ENCODE assay signal across 8 cellular contexts in genomic region chr17:40343126-40344119, GRCh38. TPM values are rescaled to one million over a fixed set of nuclear protein-coding genes. Genes with fewer than 3 reads are reported as not detected.
DNase-seq lines count a peak whose midpoint lies in the region; ATAC-seq and TF ChIP-seq lines count a peak whose summit lies in the region.

No MANE protein-coding gene starts in this region.

- peaks cover 74 to 88% (median 86%) of the 10 kb centered on the region in 4 donors for H3K4me1 ChIP-seq in stomach

- TF ChIP-seq EP300 in stomach (IDR thresholded peaks at IDR 0.05) = no peak

- H3K36me3 ChIP-seq in kidney epithelial cell (ENCODE audit: control insufficient read depth, insufficient read depth, low read length) (peaks cover 4% of the 10 kb centered on the region), stomach (peaks cover 0 to 3% (median 1%) of the 10 kb centered on the region in 4 donors)

- H3K27me3 ChIP-seq in kidney epithelial cell (ENCODE audit: control insufficient read depth, insufficient read depth, low read length) (no peaks in the 10 kb centered on the region), stomach (no peaks in the 10 kb centered on the region)

- intact Hi-C loops in stomach (cut with DNase I; ENCODE audit: low total_unique reads) = no loop called here

- TF ChIP-seq POLR2A in stomach (IDR thresholded peaks at IDR 0.05) = no peak

- no peak for TF ChIP-seq CTCF in kidney epithelial cell (IDR thresholded peaks at IDR 0.05; ENCODE audit: insufficient read depth, low read length, poor library complexity, severe bottlenecking)
- no peak for TF ChIP-seq CTCF in stomach (IDR thresholded peaks at IDR 0.05)

- H3K9me3 ChIP-seq in stomach = no peaks in the 10 kb centered on the region

- WGBS in adipose tissue, 3 donors = 20 to 39% (median 22%) methylated on average over 15 of the region's 15 CpGs
- WGBS in stomach, 5 donors = 19 to 40% (median 28%) methylated on average over 10 to 15 of the region's 15 CpGs

- peak overlapping the region; percentile 80 for H3K4me3 ChIP-seq in kidney epithelial cell (ENCODE audit: low read depth, low read length)
- peak overlapping the region; percentile 68 to 83 (median 78) for H3K4me3 ChIP-seq in stomach

- H3K27ac ChIP-seq in adipose tissue (ENCODE audit: low read depth, low read length) (peak overlapping the region; percentile 83), stomach (peak overlapping the region; percentile 88 to 98 (median 89))

- DNase-seq in NCI-H510A (lab: John Stamatoyannopoulos, UW) (peak; percentile 32), NCI-H510A treated with DMSO at 0.1 percent for 48 hours (lab: John Stamatoyannopoulos, UW) (no peak), kidney epithelial cell (ENCODE audit: low read depth) (no peak), stomach (no peak), inferior parietal cortex (ENCODE audit: extremely low spot score) (no peak), activated gamma-delta T cell treated with Interleukin-2 at 50 U/mL for 16 hours (no peak)

- ATAC-seq in HG02798 (IDR thresholded peaks at IDR 0.05; ENCODE audit: poor library complexity, unreplicated experiment) = no peak

RNA-seq across cellular contexts. Expression of gene GJD3, which starts 21.1 kb away (rescaled TPM):
- polyA plus RNA-seq in adipose tissue (1 to 10 TPM in 1 of 3 donors, under 1 TPM in 1, not detected in 1; 0.78 to 1.0 TPM), stomach (not detected)
- total RNA-seq in kidney epithelial cell (1.1 TPM in 1 of 2 replicates, not detected in the other), stomach (1 to 10 TPM in 1 of 5 donors, under 1 TPM in 1, not detected in 3; 0.55 to 1.2 TPM)

RNA-seq across cellular contexts. Expression of gene RARA, which starts 34.4 kb away (rescaled TPM):
- polyA plus RNA-seq in adipose tissue (10 to 100 TPM in 2 of 3 donors, 1 to 10 TPM in 1; 7.8 to 54.3 (median 44.0) TPM), stomach (10 to 100 TPM; 11.2 to 20.0 (median 17.1) TPM)
- total RNA-seq in kidney epithelial cell (48.2 and 57.2 TPM in 2 replicates), stomach (10 to 100 TPM; 14.3 to 40.8 (median 24.6) TPM)

RNA-seq across cellular contexts. Expression of gene CDC6, which starts 55.7 kb away (rescaled TPM):
- polyA plus RNA-seq in adipose tissue = 1 to 10 TPM; 1.1 to 3.1 (median 1.4) TPM
- 7.9 and 8.8 TPM in 2 replicates for total RNA-seq in kidney epithelial cell
- 1 to 10 TPM in 4 of 5 donors, not detected in 1; 1.4 to 9.8 (median 4.5) TPM for total RNA-seq in stomach
- polyA plus RNA-seq in stomach = 1 to 10 TPM; 1.1 to 4.0 (median 3.1) TPM
